Comparison of ENCODE assay signal across 12 cellular contexts in the genomic region with DNA sequence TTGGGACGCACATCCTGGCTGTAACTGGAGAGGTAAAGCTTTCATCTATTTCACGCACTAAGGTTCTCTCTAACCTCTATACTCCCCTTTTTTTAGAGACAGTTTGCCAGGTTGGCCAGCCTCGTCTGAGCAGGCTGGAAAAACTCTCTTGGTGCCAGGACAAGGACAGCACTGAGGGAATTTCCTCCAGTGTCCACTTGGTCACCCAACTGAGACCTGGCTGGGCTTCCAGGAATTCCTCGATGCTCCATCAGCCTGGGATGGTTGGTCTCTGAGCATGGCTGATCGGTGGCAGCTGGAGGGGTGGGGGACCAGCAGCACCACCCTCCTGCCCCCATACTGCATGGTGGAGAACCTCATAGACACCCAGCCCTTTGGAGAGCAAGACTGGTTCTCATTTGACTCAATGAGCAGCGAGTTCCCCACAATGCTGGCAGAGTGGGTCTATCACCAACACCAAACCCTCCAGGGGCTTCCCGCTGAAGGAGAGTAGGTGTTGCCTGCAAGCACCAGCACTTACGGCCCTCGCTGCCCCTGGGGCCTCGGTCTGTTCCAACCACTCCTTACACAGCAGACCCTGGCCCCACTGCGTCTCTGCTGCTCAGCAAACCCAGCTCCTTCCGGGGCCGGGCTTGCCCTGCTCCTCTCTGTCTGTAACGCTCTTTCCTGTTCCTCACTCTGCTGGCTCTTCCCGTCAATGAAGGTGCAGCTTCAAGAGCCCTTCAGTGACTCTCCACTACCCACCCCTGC.
DNase-seq lines count a peak whose midpoint lies in the region; ATAC-seq, FAIRE-seq and TF ChIP-seq lines count a peak whose summit lies in the region.
"Had no signal": no experiment of that assay in that cellular context is flagged by ENCODE, and none has a peak within 500 bp of the region (broad histone marks: within the 10 kb centered on the region; RNA-seq: fewer than 3 reads in every experiment).

No MANE protein-coding gene starts in this region.

- H3K27me3 Mint-ChIP-seq in WTC11 (ENCODE audit: low read depth), result no peaks in the 10 kb centered on the region; the same call in 1 of the 2 replicates

- no peaks in the 10 kb centered on the region for H3K79me1 ChIP-seq in H1 (ENCODE audit: low read depth, low read length)

- no peak overlapping the region for H2BK15ac ChIP-seq in H1 (ENCODE audit: low read length)

- H3K14ac ChIP-seq in H1 (ENCODE audit: insufficient read length), result no peak overlapping the region

- FAIRE-seq in H1 (lab: Jason Lieb, UNC), result no peak
- FAIRE-seq: A204.1 had no signal

- H4K5ac ChIP-seq in H1 (ENCODE audit: insufficient read length, low read depth, low read length), result no peak overlapping the region

- peaks cover 0 to 6% (median 2%) of the 10 kb centered on the region in 4 experiments; a peak in 6 of 7 replicates for H3K4me1 ChIP-seq in H1 (replicated peaks in 1 of 4; ENCODE audit: control insufficient read depth in 3 of 4, insufficient read depth in 4 of 4, low read length in 3 of 4)

- no peaks in the 10 kb centered on the region for H3K36me3 ChIP-seq in H1 (ENCODE audit: control insufficient read depth in 2 of 4, insufficient read depth in 4 of 4, low read length in 3 of 4)

- H2BK20ac ChIP-seq in H1 (ENCODE audit: low read length), result no peak overlapping the region

- H3K36me3 Mint-ChIP-seq in WTC11, result no peaks in the 10 kb centered on the region

- TF ChIP-seq EP300 in H1 (IDR thresholded peaks at IDR 0.05; ENCODE audit: borderline replicate concordance in 1 of 2, low read depth in 2 of 2, low read length in 2 of 2), result no peak

- H3K56ac ChIP-seq in H1 (replicated peaks; ENCODE audit: insufficient read length, low read depth, low read length), result no peak overlapping the region

- no peak overlapping the region for H3K4me3 ChIP-seq in H1 (ENCODE audit: extremely low read depth in 1 of 4, insufficient read depth in 2 of 4, low read depth in 3 of 4, low read length in 4 of 4)

- H2BK12ac ChIP-seq in H1 (ENCODE audit: low read depth, low read length), result no peak overlapping the region

- H2BK5ac ChIP-seq in H1 (ENCODE audit: low read depth, low read length), result no peak overlapping the region

- 89% methylated on average over 15 of the region's 15 CpGs; no CpG with 5 or more reads in 1 of the 2 experiments for WGBS in H1 (ENCODE audit: extremely low coverage in 1 of 2, insufficient coverage in 1 of 2, insufficient read length in 1 of 2, insufficient replicate concordance in 2 of 2, low coverage in 1 of 2, low lambda C conversion rate in 2 of 2, missing lambda C conversion rate in 1 of 2), 2 experiments

- no peaks in the 10 kb centered on the region for H3K27me3 ChIP-seq in H1 (replicated peaks in 1 of 4; ENCODE audit: control insufficient read depth in 3 of 4, extremely low read depth in 1 of 4, insufficient read depth in 3 of 4, low read length in 3 of 4)

- H3K79me2 ChIP-seq in H1 (ENCODE audit: control insufficient read depth in 1 of 2, insufficient read depth in 2 of 2, low read length in 2 of 2), result no peaks in the 10 kb centered on the region

- H3K18ac ChIP-seq in H1 (ENCODE audit: extremely low read depth, low read length), result no peak overlapping the region

- no peak overlapping the region for H2BK120ac ChIP-seq in H1 (replicated peaks; ENCODE audit: low read depth, low read length)

- no peak overlapping the region for H2AFZ ChIP-seq in H1 (ENCODE audit: low read length)

- H4K8ac ChIP-seq in H1 (ENCODE audit: extremely low read depth, insufficient read depth, low read length), result peak overlapping the region; percentile 57; the same call in 1 of the 2 replicates

- H3K9ac ChIP-seq in H1 (replicated peaks in 1 of 4; ENCODE audit: extremely low read depth in 1 of 4, low read depth in 3 of 4, low read length in 3 of 4), result no peak overlapping the region

- no peak overlapping the region for H3K27ac ChIP-seq in H1 (ENCODE audit: low read depth, low read length)

- peaks cover 3% of the 10 kb centered on the region; the same call in 1 of the 2 replicates for H3K4me1 Mint-ChIP-seq in WTC11

- H3K23me2 ChIP-seq in H1 (ENCODE audit: low read depth, low read length), result peaks cover 4% of the 10 kb centered on the region; the same call in 1 of the 2 replicates

- H3K4me2 ChIP-seq in H1 (ENCODE audit: insufficient read depth in 1 of 2, low read depth in 2 of 2, low read length in 2 of 2), result no peak overlapping the region

- ATAC-seq in GM18861 (IDR thresholded peaks at IDR 0.05; ENCODE audit: unreplicated experiment) (peak; percentile 44), WTC11 (no peak)
- ATAC-seq: left lobe of liver had no signal

- H3K9me3 ChIP-seq in H1 (ENCODE audit: insufficient read depth in 2 of 2, low read depth in 1 of 2, low read length in 1 of 2), result no peaks in the 10 kb centered on the region

- CTCF ChIA-PET in H1 (lab: Charles Lee; ENCODE audit: partially characterized antibody), result interaction anchor here (0.6 to 4.2 kb wide), 6 partner anchors 12 to 194 kb away, joined by 3 to 37 read pairs (median 4); no protein-coding TSS in a partner anchor
- CTCF ChIA-PET in WTC11 (lab: Charles Lee), result interaction anchor here (1.5 to 1.6 kb wide), 2 partner anchors 37 to 167 kb away, joined by 4 to 5 read pairs; no protein-coding TSS in a partner anchor

- H3K4me3 Mint-ChIP-seq in WTC11, result no peak overlapping the region
- H3K4me3 Mint-ChIP-seq: H9 had no signal

- no peak overlapping the region for H3K4ac ChIP-seq in H1 (replicated peaks; ENCODE audit: insufficient read length, low read depth, low read length)

- DNase-seq in NCI-H2227 (lab: John Stamatoyannopoulos, UW; ENCODE audit: unreplicated experiment) (peak; percentile 30), NCI-H2227 treated with DMSO at 0.1 percent for 48 hours (lab: John Stamatoyannopoulos, UW) (no peak), SHP77 treated with DMSO at 0.1 percent for 48 hours (lab: John Stamatoyannopoulos, UW) (peak; percentile 46), H1 (ENCODE audit: low read depth in 1 of 2, low spot score in 2 of 2) (no peak), WTC11 (ENCODE audit: low spot score) (no peak), iPS-NIHi11 (ENCODE audit: low spot score) (no peak), GM10266 (ENCODE audit: extremely low spot score) (no peak)
- DNase-seq: H9; stimulated activated naive CD4-positive, alpha-beta T cell treated with Interleukin-2 at 50 U/mL for 16 hours had no signal

- no peak for TF ChIP-seq RAD21 in H1 (IDR thresholded peaks at IDR 0.05 in 1 of 2, conservative IDR thresholded peaks at IDR 0.05 in 1 of 2; ENCODE audit: low read depth in 2 of 2, low read length in 2 of 2)

- POLR2A ChIA-PET in H1 (lab: Charles Lee; ENCODE audit: partially characterized antibody), result interaction anchor here (1.3 kb wide), 1 partner anchor 9 kb away, joined by 4 read pairs; no protein-coding TSS in a partner anchor
- POLR2A ChIA-PET in WTC11 (lab: Charles Lee), result no interaction called here

- no peak overlapping the region for H2AK5ac ChIP-seq in H1 (ENCODE audit: low read depth, low read length)

- no peak overlapping the region for H4K91ac ChIP-seq in H1 (replicated peaks; ENCODE audit: insufficient read length, low read length)

- TF ChIP-seq CTCF in H1 (IDR thresholded peaks at IDR 0.05; ENCODE audit: control extremely low read depth in 1 of 3, insufficient read depth in 1 of 3, low read depth in 1 of 3, low read length in 3 of 3), result no peak
- TF ChIP-seq CTCF in WTC11 (IDR thresholded peaks at IDR 0.05), result no peak
- TF ChIP-seq CTCF in GM10266 (IDR thresholded peaks at IDR 0.05; ENCODE audit: control insufficient read depth, insufficient read depth, low read depth, missing control alignments), result no peak

- TF ChIP-seq POLR2A in H1 (IDR thresholded peaks at IDR 0.05; ENCODE audit: control extremely low read depth in 1 of 2, low read depth in 2 of 2, low read length in 2 of 2), result no peak

- no peaks in the 10 kb centered on the region for H3K9me3 Mint-ChIP-seq in WTC11
- H3K9me3 Mint-ChIP-seq: H9 had no signal

- H3K23ac ChIP-seq in H1 (ENCODE audit: insufficient read length), result no peak overlapping the region

- H3K27ac Mint-ChIP-seq in WTC11, result no peak overlapping the region
- H3K27ac Mint-ChIP-seq: H9 had no signal

- no peaks in the 10 kb centered on the region for H4K20me1 ChIP-seq in H1 (replicated peaks in 1 of 2; ENCODE audit: control insufficient read depth in 1 of 2, insufficient read depth in 2 of 2, low read length in 2 of 2)

TF ChIP-seq in H1, 55 proteins besides CTCF, POLR2A, EP300 and RAD21 (continues in another document):
- TF ChIP-seq ASH2L (IDR thresholded peaks at IDR 0.05; ENCODE audit: low read length) (no peak), SIRT6 (IDR thresholded peaks at IDR 0.05; ENCODE audit: low read length) (no peak), TAF7 (optimal IDR thresholded peaks at IDR 0.05; ENCODE audit: borderline replicate concordance, low read depth, low read length) (no peak), RFX5 (IDR thresholded peaks at IDR 0.05; ENCODE audit: borderline replicate concordance, low read depth, low read length) (no peak)
- TF ChIP-seq, protein P1, sequence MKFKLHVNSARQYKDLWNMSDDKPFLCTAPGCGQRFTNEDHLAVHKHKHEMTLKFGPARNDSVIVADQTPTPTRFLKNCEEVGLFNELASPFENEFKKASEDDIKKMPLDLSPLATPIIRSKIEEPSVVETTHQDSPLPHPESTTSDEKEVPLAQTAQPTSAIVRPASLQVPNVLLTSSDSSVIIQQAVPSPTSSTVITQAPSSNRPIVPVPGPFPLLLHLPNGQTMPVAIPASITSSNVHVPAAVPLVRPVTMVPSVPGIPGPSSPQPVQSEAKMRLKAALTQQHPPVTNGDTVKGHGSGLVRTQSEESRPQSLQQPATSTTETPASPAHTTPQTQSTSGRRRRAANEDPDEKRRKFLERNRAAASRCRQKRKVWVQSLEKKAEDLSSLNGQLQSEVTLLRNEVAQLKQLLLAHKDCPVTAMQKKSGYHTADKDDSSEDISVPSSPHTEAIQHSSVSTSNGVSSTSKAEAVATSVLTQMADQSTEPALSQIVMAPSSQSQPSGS (IDR thresholded peaks at IDR 0.05; ENCODE audit: low read length), result no peak

TF ChIP-seq in WTC11, 78 proteins besides CTCF, POLR2A, EP300 and RAD21 (continues in another document):
- TF ChIP-seq TEAD1 (CRISPR knock-in tag; IDR thresholded peaks at IDR 0.05), result no peak

Comparison
In these comparisons a context has a peak if more than half of its experiments do, and no peak if none do; other contexts are left out.
1. DNase-seq: peak in NCI-H2227 (single experiment) and SHP77 treated with DMSO at 0.1 percent for 48 hours (single experiment); none in NCI-H2227 treated with DMSO at 0.1 percent for 48 hours (single experiment), H1 (0 of 2), WTC11 (single experiment), iPS-NIHi11 (single experiment) and GM10266 (single experiment).